1 cellular context compared by ENCODE assay signal in genomic region chr6:3419624-3420272, GRCh38.
TF ChIP-seq lines count a peak whose summit lies in the region.

No MANE protein-coding gene starts in this region.

TF ChIP-seq in IMR-90, 13 proteins besides CTCF, POLR2A, EP300 and RAD21 (continued from another document):
- TF ChIP-seq, protein P1, sequence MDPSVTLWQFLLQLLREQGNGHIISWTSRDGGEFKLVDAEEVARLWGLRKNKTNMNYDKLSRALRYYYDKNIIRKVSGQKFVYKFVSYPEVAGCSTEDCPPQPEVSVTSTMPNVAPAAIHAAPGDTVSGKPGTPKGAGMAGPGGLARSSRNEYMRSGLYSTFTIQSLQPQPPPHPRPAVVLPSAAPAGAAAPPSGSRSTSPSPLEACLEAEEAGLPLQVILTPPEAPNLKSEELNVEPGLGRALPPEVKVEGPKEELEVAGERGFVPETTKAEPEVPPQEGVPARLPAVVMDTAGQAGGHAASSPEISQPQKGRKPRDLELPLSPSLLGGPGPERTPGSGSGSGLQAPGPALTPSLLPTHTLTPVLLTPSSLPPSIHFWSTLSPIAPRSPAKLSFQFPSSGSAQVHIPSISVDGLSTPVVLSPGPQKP (IDR thresholded peaks at IDR 0.05; ENCODE audit: borderline replicate concordance, low read depth, low read length), result no peak
- TF ChIP-seq RCOR1 (IDR thresholded peaks at IDR 0.05; ENCODE audit: insufficient replicate concordance, low read length), result no peak
- TF ChIP-seq CHD1 (IDR thresholded peaks at IDR 0.05; ENCODE audit: low read depth, low read length), result no peak
- no peak for TF ChIP-seq BHLHE40 (IDR thresholded peaks at IDR 0.05; ENCODE audit: low read depth, low read length)
- TF ChIP-seq MAZ (IDR thresholded peaks at IDR 0.05; ENCODE audit: borderline replicate concordance, low read depth, low read length), result no peak
